Comparison of ENCODE assay signal across 8 cellular contexts in the genomic region with DNA sequence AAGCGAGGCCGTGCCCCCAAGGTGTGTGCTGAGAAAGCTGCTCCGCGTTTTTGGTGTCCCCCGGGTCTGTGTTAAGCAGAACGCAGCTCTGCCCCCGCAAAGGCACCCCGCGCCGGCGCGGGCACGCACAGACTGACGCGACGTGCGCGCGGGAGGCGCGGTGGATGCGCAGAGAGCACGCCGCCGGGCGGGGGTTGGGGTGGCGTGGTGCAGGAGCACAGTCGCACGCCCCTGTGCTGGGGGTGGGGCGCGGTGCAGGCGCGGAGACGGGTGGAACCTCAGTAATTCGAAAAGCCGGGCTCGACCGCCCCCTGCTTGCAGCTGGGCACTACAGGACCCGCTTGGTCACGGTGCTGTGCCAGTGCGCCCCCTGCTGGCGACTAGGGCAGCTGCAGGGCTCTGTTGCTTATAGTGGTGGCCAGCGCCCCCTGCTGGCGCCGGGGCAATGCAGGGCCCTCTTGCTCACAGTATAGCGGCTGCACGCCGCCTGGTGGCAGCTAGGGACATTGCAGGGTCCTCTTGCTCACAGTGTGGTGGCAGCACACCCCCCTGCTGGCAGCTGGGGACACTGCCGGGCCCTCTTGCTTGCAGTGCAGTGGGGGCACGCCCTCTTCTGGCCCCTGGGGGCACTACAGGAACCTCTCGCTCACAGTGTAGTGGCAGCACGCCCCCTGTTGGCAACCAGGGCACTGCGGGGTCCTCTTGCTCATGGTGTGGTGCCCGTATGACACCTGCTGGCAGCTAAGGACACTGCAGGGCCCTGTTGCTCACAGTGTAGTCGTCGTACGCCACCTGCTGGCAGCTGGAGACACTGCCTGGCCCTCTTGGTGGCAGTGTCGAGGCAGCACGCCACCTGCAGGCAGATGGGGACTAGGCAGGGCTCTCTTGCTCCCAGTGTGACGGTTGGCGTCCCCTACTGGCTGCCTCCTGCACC.
DNase-seq lines count a peak whose midpoint lies in the region; ATAC-seq and TF ChIP-seq lines count a peak whose summit lies in the region.
"Not testable (repeated sequence)": the region's sequence is repeated elsewhere in the genome, so short reads cannot be mapped to it uniquely, and the experiment has no call there.

No MANE protein-coding gene starts in this region.

- H3K27ac ChIP-seq in CD4-positive, alpha-beta T cell (ENCODE audit: low read depth, low read length): not testable (repeated sequence)

- H3K27me3 Mint-ChIP-seq in CD4-positive, alpha-beta T cell: peaks cover 12% of the 10 kb centered on the region

- H3K27ac Mint-ChIP-seq in CD4-positive, alpha-beta T cell: not testable (repeated sequence)

- not testable (repeated sequence) for H3K4me1 Mint-ChIP-seq in CD4-positive, alpha-beta T cell (ENCODE audit: low read depth)

- intact Hi-C loops in CD4-positive, alpha-beta T cell (cut with DNase I, micrococcal nuclease): not testable (repeated sequence)

- not testable (repeated sequence) for H3K4me3 ChIP-seq in WI38 (ENCODE audit: low read depth, low read length)

- H3K4me3 Mint-ChIP-seq in CD4-positive, alpha-beta T cell: not testable (repeated sequence)

- not testable (repeated sequence) for H3K36me3 Mint-ChIP-seq in CD4-positive, alpha-beta T cell (ENCODE audit: low read depth)

- peak; percentile 2 to 68 (median 30) for DNase-seq in CD4-positive, alpha-beta T cell
- peak; percentile 51 to 59 for DNase-seq in NCI-H2081 (lab: John Stamatoyannopoulos, UW)
- peak; percentile 41 for DNase-seq in amniotic epithelial cell (ENCODE audit: low read depth)
- peak; percentile 57 for DNase-seq in iris pigment epithelial cell (ENCODE audit: low read depth)
- DNase-seq in stimulated activated CD4-positive, alpha-beta T cell treated with anti-CD3 and anti-CD28 coated beads, Interleukin-1b, Interleukin-23, amount 100 ng/mL, for 24 hours (ENCODE audit: low read depth in 4 of 4, low spot score in 1 of 4): peak; percentile 30 to 87 (median 54)

- ATAC-seq in CD4-positive, alpha-beta T cell (ENCODE audit: poor library complexity): peak; percentile 77
- ATAC-seq in GM19351 (IDR thresholded peaks at IDR 0.05; ENCODE audit: unreplicated experiment) (peak; percentile 86), HG03060 (IDR thresholded peaks at IDR 0.05; ENCODE audit: low read depth, unreplicated experiment) (peak; percentile 96)

- peak; percentile 53 for TF ChIP-seq CTCF in CD4-positive, alpha-beta T cell (IDR thresholded peaks at IDR 0.05)
- peak; percentile 29; the same call in 1 of the 2 replicates for TF ChIP-seq CTCF in WI38 (IDR thresholded peaks at IDR 0.05; ENCODE audit: low read depth, low read length)

- H3K27me3 ChIP-seq in CD4-positive, alpha-beta T cell (ENCODE audit: control insufficient read depth, insufficient read depth, low read length): not testable (repeated sequence)

- H3K9me3 Mint-ChIP-seq in CD4-positive, alpha-beta T cell: not testable (repeated sequence)

- CTCF ChIA-PET in CD4-positive, alpha-beta T cell (lab: Charles Lee): not testable (repeated sequence)

- POLR2A ChIA-PET in CD4-positive, alpha-beta T cell (lab: Charles Lee): not testable (repeated sequence)

- H3K9me3 ChIP-seq in CD4-positive, alpha-beta T cell (ENCODE audit: control insufficient read depth, low read length): not testable (repeated sequence)
